In the genomic region with DNA sequence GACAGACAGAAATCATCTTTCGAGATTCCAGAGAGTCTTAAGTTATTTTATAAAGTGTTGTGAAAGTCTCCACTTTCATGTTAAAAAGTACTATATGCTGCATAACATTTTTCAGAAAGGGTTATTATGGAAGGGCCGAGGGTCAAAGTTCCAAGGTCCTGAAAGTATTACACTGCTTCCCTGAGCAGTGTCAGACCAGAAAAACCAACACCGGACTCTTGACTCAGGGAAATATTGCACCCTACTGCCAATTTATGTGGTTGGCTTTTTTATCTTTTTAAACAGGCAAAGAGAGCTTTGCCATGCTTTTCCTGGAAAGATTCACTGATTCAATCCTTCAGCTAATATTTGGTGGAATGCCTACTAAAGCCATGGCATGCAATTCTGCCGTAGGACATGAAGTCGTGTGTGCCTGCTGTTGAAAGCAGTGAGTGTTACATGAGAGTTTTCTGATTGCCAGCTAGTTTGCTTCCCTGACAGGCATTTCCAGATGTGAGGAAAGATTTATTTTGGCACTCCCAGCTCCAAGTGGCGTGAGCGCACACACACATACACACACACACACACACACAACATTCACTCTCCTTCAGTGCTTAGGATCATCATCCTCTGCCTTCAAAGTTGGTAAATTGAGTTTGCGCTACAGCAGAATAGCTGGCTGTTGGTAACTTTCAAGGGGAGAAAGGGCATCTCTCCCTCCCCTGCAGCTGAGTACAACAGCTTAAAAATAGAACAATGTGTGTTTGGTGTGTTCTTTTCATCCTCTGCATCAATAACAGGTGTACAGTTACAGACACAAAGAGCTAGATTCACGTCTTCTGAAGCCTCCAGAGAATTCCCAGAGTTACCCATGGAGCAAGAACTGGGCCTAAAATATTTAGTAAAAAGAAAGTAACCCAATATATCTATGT, we compare ENCODE assay signal across 1 cellular context.
TF ChIP-seq lines count a peak whose summit lies in the region.

No MANE protein-coding gene starts in this region.

TF ChIP-seq in HEK293, 187 proteins besides CTCF, POLR2A, EP300 and RAD21 (continued from another document):
- no peak for TF ChIP-seq ZNF677 (tag by site-specific recombination; IDR thresholded peaks at IDR 0.05)
